ENCODE assay signal across 21 cellular contexts in genomic region chr1:51489472-51489871, GRCh38.
"Had no signal": no experiment of that assay in that cellular context is flagged by ENCODE, and none has a peak within 500 bp of the region (broad histone marks: within the 10 kb centered on the region; RNA-seq: fewer than 3 reads in every experiment).

No MANE protein-coding gene starts in this region.

- DNase-seq: activated CD4-positive, alpha-beta T cell treated with anti-CD3 and anti-CD28 coated beads, Interleukin-2, amount 10 ng/mL, durations not matched to agents 7 days and 5 days; activated CD8-positive, alpha-beta memory T cell treated with anti-CD3 and anti-CD28 coated beads for 24 hours; activated CD8-positive, alpha-beta memory T cell treated with anti-CD3 and anti-CD28 coated beads, Interleukin-2, amount 50 U/mL, for 48 hours; activated effector memory CD4-positive, alpha-beta T cell treated with Interleukin-2 at 50 U/mL for 16 hours; activated T-cell treated with anti-CD3 and anti-CD28 coated beads, Interleukin-2, amount 50 U/mL, for 48 hours; adrenal gland; cerebellar nuclear complex; effector memory CD4-positive, alpha-beta T cell; immature natural killer cell; kidney glomerular epithelial cell; naive thymus-derived CD8-positive, alpha-beta T cell; retina; stimulated activated CD4-positive, alpha-beta T cell treated with anti-CD3 and anti-CD28 coated beads, Interleukin-12 subunit alpha, Interleukin-12 subunit beta, amount 100 ng/mL, for 4 hours; stimulated activated CD4-positive, alpha-beta T cell treated with anti-CD3 and anti-CD28 coated beads, Interleukin-1b, Interleukin-23, amount 100 ng/mL, for 48 hours; stimulated activated CD8-positive, alpha-beta memory T cell treated with anti-CD3 and anti-CD28 coated beads, Interleukin-4, amount 100 ng/mL, for 48 hours; stimulated activated naive CD8-positive, alpha-beta T cell treated with anti-CD3 and anti-CD28 coated beads, Interleukin-15, Interleukin-2, amounts not matched to agents 100 U/mL and 50 U/mL, for 24 hours; T-helper 1 cell had no signal

- H3K4me3 ChIP-seq: adrenal gland, breast epithelium, thoracic aorta had no signal

- H3K4me3 Mint-ChIP-seq: activated CD4-positive, alpha-beta T cell treated with anti-CD3 and anti-CD28 coated beads, Interleukin-2, amount 10 ng/mL, durations not matched to agents 7 days and 5 days had no signal

- H3K36me3 ChIP-seq: adrenal gland, breast epithelium, thoracic aorta had no signal

- H3K27me3 ChIP-seq: adrenal gland, breast epithelium had no signal

- H3K27me3 Mint-ChIP-seq: activated CD4-positive, alpha-beta T cell treated with anti-CD3 and anti-CD28 coated beads, Interleukin-2, amount 10 ng/mL, durations not matched to agents 7 days and 5 days; naive thymus-derived CD8-positive, alpha-beta T cell had no signal

- ATAC-seq: activated CD4-positive, CD25-positive, alpha-beta regulatory T cell treated with anti-CD3 and anti-CD28 coated beads, Interleukin-2, amount 50 U/mL, for 24 hours; activated naive CD4-positive, alpha-beta T cell treated with anti-CD3 and anti-CD28 coated beads, Interleukin-2, amount 50 U/mL, for 72 hours; naive thymus-derived CD8-positive, alpha-beta T cell; stimulated activated naive CD8-positive, alpha-beta T cell treated with anti-CD3 and anti-CD28 coated beads, Interleukin-15, Interleukin-2, amounts not matched to agents 100 U/mL and 50 U/mL, for 24 hours had no signal

- H3K27ac ChIP-seq: breast epithelium, thoracic aorta had no signal

- H3K9me3 ChIP-seq: adrenal gland, breast epithelium, thoracic aorta had no signal

- H3K9me3 Mint-ChIP-seq: activated CD4-positive, alpha-beta T cell treated with anti-CD3 and anti-CD28 coated beads, Interleukin-2, amount 10 ng/mL, durations not matched to agents 7 days and 5 days; immature natural killer cell had no signal

- H3K36me3 Mint-ChIP-seq: immature natural killer cell had no signal

- H3K27ac Mint-ChIP-seq: activated CD4-positive, alpha-beta T cell treated with anti-CD3 and anti-CD28 coated beads, Interleukin-2, amount 10 ng/mL, durations not matched to agents 7 days and 5 days; activated naive CD4-positive, alpha-beta T cell treated with anti-CD3 and anti-CD28 coated beads, Interleukin-2, amount 50 U/mL, for 72 hours had no signal
